ENCODE assay signal across 2 cellular contexts in genomic region chr13:45474584-45475454, GRCh38.
TF ChIP-seq lines count a peak whose summit lies in the region.

No MANE protein-coding gene starts in this region.

TF ChIP-seq in HepG2, 621 proteins besides CTCF, POLR2A, EP300 and RAD21:
- TF ChIP-seq TCF12 (IDR thresholded peaks at IDR 0.05) = no peak
- TF ChIP-seq TCF12 (CRISPR knock-in tag; IDR thresholded peaks at IDR 0.05) = no peak
- peak; percentile 51; the same call in 1 of the 2 replicates for TF ChIP-seq ZNF770 (CRISPR knock-in tag; IDR thresholded peaks at IDR 0.05)
- no peak for TF ChIP-seq ZNF629 (CRISPR knock-in tag; conservative IDR thresholded peaks at IDR 0.05)
- TF ChIP-seq ZNF839 (CRISPR knock-in tag; IDR thresholded peaks at IDR 0.05; ENCODE audit: borderline replicate concordance) = no peak
- TF ChIP-seq PRDM4 (CRISPR knock-in tag; IDR thresholded peaks at IDR 0.05; ENCODE audit: borderline replicate concordance) = no peak
- no peak for TF ChIP-seq HOXA7 (CRISPR knock-in tag; IDR thresholded peaks at IDR 0.05)
- TF ChIP-seq SALL1 (CRISPR knock-in tag; IDR thresholded peaks at IDR 0.05) = no peak
- no peak for TF ChIP-seq ZSCAN9 (CRISPR knock-in tag; IDR thresholded peaks at IDR 0.05; ENCODE audit: borderline replicate concordance)
- no peak for TF ChIP-seq ZNF746 (CRISPR knock-in tag; IDR thresholded peaks at IDR 0.05)

TF ChIP-seq in GM12878, 131 proteins besides CTCF, POLR2A, EP300 and RAD21:
- TF ChIP-seq RUNX3 (IDR thresholded peaks at IDR 0.05; ENCODE audit: low read length) = peak; percentile 65
- TF ChIP-seq SMARCA5 (IDR thresholded peaks at IDR 0.05) = no peak
- no peak for TF ChIP-seq BMI1 (IDR thresholded peaks at IDR 0.05; ENCODE audit: borderline replicate concordance)
- no peak for TF ChIP-seq MTA3 (IDR thresholded peaks at IDR 0.05; ENCODE audit: borderline replicate concordance, low read length)
- peak; percentile 34; the same call in 1 of the 2 replicates for TF ChIP-seq JUNB (IDR thresholded peaks at IDR 0.05)
- no peak for TF ChIP-seq KDM1A (IDR thresholded peaks at IDR 0.05; ENCODE audit: borderline replicate concordance)
- no peak for TF ChIP-seq CEBPB (IDR thresholded peaks at IDR 0.05; ENCODE audit: borderline replicate concordance in 1 of 2, low read depth in 2 of 2, low read length in 2 of 2)
- TF ChIP-seq DPF2 (IDR thresholded peaks at IDR 0.05) = no peak
- no peak for TF ChIP-seq STAT3 (IDR thresholded peaks at IDR 0.05; ENCODE audit: low read depth, low read length)
- TF ChIP-seq SREBF2 (IDR thresholded peaks at IDR 0.05; ENCODE audit: low read length) = no peak
- TF ChIP-seq MEF2A (IDR thresholded peaks at IDR 0.05; ENCODE audit: insufficient read depth, low read depth, low read length) = peak; percentile 64
- no peak for TF ChIP-seq USF2 (IDR thresholded peaks at IDR 0.05; ENCODE audit: borderline replicate concordance, low read depth, low read length)
- no peak for TF ChIP-seq ATF7 (IDR thresholded peaks at IDR 0.05; ENCODE audit: low read depth)
- TF ChIP-seq NFIC (IDR thresholded peaks at IDR 0.05; ENCODE audit: low read depth, low read length) = peak; percentile 75
- TF ChIP-seq HDAC2 (IDR thresholded peaks at IDR 0.05) = no peak
- TF ChIP-seq NFXL1 (IDR thresholded peaks at IDR 0.05; ENCODE audit: borderline replicate concordance) = no peak
- TF ChIP-seq MEF2B (IDR thresholded peaks at IDR 0.05; ENCODE audit: partially characterized antibody, poor library complexity, severe bottlenecking) = peak; percentile 51
- TF ChIP-seq FOS (IDR thresholded peaks at IDR 0.05; ENCODE audit: borderline replicate concordance, extremely low read depth, insufficient read length) = no peak
- TF ChIP-seq ZSCAN29 (IDR thresholded peaks at IDR 0.05) = no peak
- no peak for TF ChIP-seq ZBTB4 (CRISPR knock-in tag; IDR thresholded peaks at IDR 0.05)
- no peak for TF ChIP-seq SMAD1 (IDR thresholded peaks at IDR 0.05; ENCODE audit: low read depth, partially characterized antibody)
- TF ChIP-seq ATF2 (IDR thresholded peaks at IDR 0.05; ENCODE audit: low read length) = 0 out of 2 replicates have a peak, but pooled peaks have one; percentile 37
- TF ChIP-seq SIX5 (IDR thresholded peaks at IDR 0.05; ENCODE audit: low read depth, low read length, severe bottlenecking) = no peak
- no peak for TF ChIP-seq NR2C2 (IDR thresholded peaks at IDR 0.05; ENCODE audit: borderline replicate concordance, control insufficient read depth, insufficient read length, low read depth)
- TF ChIP-seq SKIL (IDR thresholded peaks at IDR 0.05; ENCODE audit: low read depth, poor library complexity, severe bottlenecking) = peak; percentile 39
